17 cellular contexts compared by ENCODE assay signal in the genomic region with DNA sequence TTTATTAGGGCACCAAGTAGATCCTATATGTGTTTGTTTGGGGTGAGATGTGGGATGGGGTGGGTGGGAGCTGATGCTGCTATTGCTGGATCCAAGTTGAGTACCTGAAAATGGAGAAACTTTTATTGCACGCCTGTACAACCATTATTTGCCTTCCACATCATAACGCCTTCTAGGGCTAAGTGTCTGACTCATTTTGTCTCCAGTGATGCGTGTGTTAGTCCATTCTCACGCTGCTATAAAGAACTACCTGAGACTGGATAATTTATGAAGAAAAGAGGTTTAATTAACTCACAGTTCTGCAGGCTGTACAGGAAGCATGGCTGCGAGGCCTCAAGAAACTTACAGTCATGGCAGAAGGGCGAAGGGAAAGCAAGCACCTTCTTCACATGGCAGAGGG.
"Had no signal": no experiment of that assay in that cellular context is flagged by ENCODE, and none has a peak within 500 bp of the region (broad histone marks: within the 10 kb centered on the region; RNA-seq: fewer than 3 reads in every experiment).

No MANE protein-coding gene starts in this region.

- H3K4me3 Mint-ChIP-seq: activated CD4-positive, alpha-beta T cell treated with anti-CD3 and anti-CD28 coated beads, Interleukin-2, amount 10 ng/mL, durations not matched to agents 7 days and 5 days; activated naive CD8-positive, alpha-beta T cell; WTC11 had no signal

- FAIRE-seq: pancreas, TTC549 had no signal

- H3K27me3 Mint-ChIP-seq: activated CD4-positive, alpha-beta T cell treated with anti-CD3 and anti-CD28 coated beads, Interleukin-2, amount 10 ng/mL, durations not matched to agents 7 days and 5 days; activated naive CD8-positive, alpha-beta T cell; naive B cell had no signal

- H3K9me3 ChIP-seq: pancreas had no signal

- ATAC-seq: left lung, WTC11 had no signal

- H3K4me1 ChIP-seq: left lung, pancreas, sigmoid colon, stomach had no signal

- H3K27ac ChIP-seq: brain microvascular endothelial cell, left lung, pancreas, sigmoid colon, stomach, thoracic aorta had no signal

- H3K4me3 ChIP-seq: left lung, pancreas, sigmoid colon, stomach, thoracic aorta had no signal

- DNase-seq: activated CD4-positive, alpha-beta T cell treated with anti-CD3 and anti-CD28 coated beads, Interleukin-2, amount 10 ng/mL, durations not matched to agents 7 days and 5 days; activated T-cell treated with anti-CD3 and anti-CD28 coated beads for 4 hours; anterior cingulate cortex; brain microvascular endothelial cell; cerebellar nuclear complex; effector CD8-positive, alpha-beta T cell; left lung; naive B cell; pancreas; sigmoid colon; stimulated activated CD4-positive, alpha-beta T cell treated with anti-CD3 and anti-CD28 coated beads, Interleukin-1b, Interleukin-23, amount 100 ng/mL, for 48 hours; stomach; SW 1271 had no signal

- H3K4me1 Mint-ChIP-seq: activated CD4-positive, alpha-beta T cell treated with anti-CD3 and anti-CD28 coated beads, Interleukin-2, amount 10 ng/mL, durations not matched to agents 7 days and 5 days had no signal

- H3K27me3 ChIP-seq: brain microvascular endothelial cell, left lung, pancreas, sigmoid colon, stomach had no signal

- H3K27ac Mint-ChIP-seq: activated CD4-positive, alpha-beta T cell treated with anti-CD3 and anti-CD28 coated beads, Interleukin-2, amount 10 ng/mL, durations not matched to agents 7 days and 5 days; WTC11 had no signal
